ENCODE assay signal across 21 cellular contexts in genomic region chr4:2744576-2745270, GRCh38. TPM values are rescaled to one million over a fixed set of nuclear protein-coding genes. Genes with fewer than 3 reads are reported as not detected.
DNase-seq lines count a peak whose midpoint lies in the region; ATAC-seq and TF ChIP-seq lines count a peak whose summit lies in the region.
"Had no signal": no experiment of that assay in that cellular context is flagged by ENCODE, and none has a peak within 500 bp of the region (broad histone marks: within the 10 kb centered on the region; RNA-seq: fewer than 3 reads in every experiment).

No MANE protein-coding gene starts in this region.

- CTCF ChIA-PET in activated CD4-positive, alpha-beta T cell treated with anti-CD3 and anti-CD28 coated beads for 36 hours (lab: Charles Lee): no interaction called here

- H3K36me3 Mint-ChIP-seq in activated CD4-positive, alpha-beta T cell treated with anti-CD3 and anti-CD28 coated beads for 36 hours (ENCODE audit: low read depth): peaks cover 60% of the 10 kb centered on the region
- peaks cover 3% of the 10 kb centered on the region for H3K36me3 Mint-ChIP-seq in T-helper 17 cell (ENCODE audit: low read depth)

- no peak for ATAC-seq in activated CD4-positive, alpha-beta T cell treated with anti-CD3 and anti-CD28 coated beads for 36 hours
- no peak for ATAC-seq in T-helper 17 cell
- no peak for ATAC-seq in HG02759 (IDR thresholded peaks at IDR 0.05; ENCODE audit: unreplicated experiment)
- ATAC-seq: left lung, sciatic nerve had no signal

- intact Hi-C loops in activated CD4-positive, alpha-beta T cell treated with anti-CD3 and anti-CD28 coated beads for 36 hours (cut with DNase I, micrococcal nuclease): loop anchor here (5.0 kb wide), 3 partner anchors 32 to 502 kb away; partner anchors contain the start of genes HAUS3 (in 1 of the 2) and POLN (in 1 of the 2)

- peak overlapping the region; percentile 88 for H3K27ac Mint-ChIP-seq in activated CD4-positive, alpha-beta T cell treated with anti-CD3 and anti-CD28 coated beads for 36 hours
- peak overlapping the region; percentile 99 for H3K27ac Mint-ChIP-seq in T-helper 17 cell

- H3K27me3 Mint-ChIP-seq in activated CD4-positive, alpha-beta T cell treated with anti-CD3 and anti-CD28 coated beads for 36 hours: no peaks in the 10 kb centered on the region
- no peaks in the 10 kb centered on the region for H3K27me3 Mint-ChIP-seq in T-helper 17 cell

- POLR2A ChIA-PET in activated CD4-positive, alpha-beta T cell treated with anti-CD3 and anti-CD28 coated beads for 36 hours (lab: Charles Lee): no interaction called here

- H3K4me3 ChIP-seq in effector memory CD4-positive, alpha-beta T cell (ENCODE audit: insufficient read depth, low read depth, low read length, poor library complexity, severe bottlenecking): no peak overlapping the region
- H3K4me3 ChIP-seq: left lung, vagina had no signal

- H3K36me3 ChIP-seq in effector memory CD4-positive, alpha-beta T cell (ENCODE audit: control insufficient read depth, insufficient read depth, low read length): peaks cover 53% of the 10 kb centered on the region

- no peak for TF ChIP-seq CTCF in GM10266 (IDR thresholded peaks at IDR 0.05; ENCODE audit: control insufficient read depth, insufficient read depth, low read depth, missing control alignments)

- H3K4me1 Mint-ChIP-seq in activated CD4-positive, alpha-beta T cell treated with anti-CD3 and anti-CD28 coated beads for 36 hours: peaks cover 54% of the 10 kb centered on the region
- H3K4me1 Mint-ChIP-seq in T-helper 17 cell: peaks cover 25% of the 10 kb centered on the region

- no peaks in the 10 kb centered on the region for H3K9me3 Mint-ChIP-seq in activated CD4-positive, alpha-beta T cell treated with anti-CD3 and anti-CD28 coated beads for 36 hours (ENCODE audit: low read depth)

- DNase-seq in activated CD4-positive, alpha-beta T cell treated with anti-CD3 and anti-CD28 coated beads for 36 hours: no peak
- no peak for DNase-seq in activated CD4-positive, alpha-beta T cell treated with anti-CD3 and anti-CD28 coated beads, Interleukin-2, amount 50 U/mL, for 48 hours
- DNase-seq in T-helper 17 cell (no peak), retina (peak; percentile 16), GM10266 (ENCODE audit: extremely low spot score) (no peak), NCI-H526 treated with DMSO at 0.1 percent for 48 hours (lab: John Stamatoyannopoulos, UW) (no peak)
- no peak for DNase-seq in effector memory CD4-positive, alpha-beta T cell
- DNase-seq: amygdala; Caco-2; cortex of kidney; GF-D8; hypothalamus; IMR-90; NCI-H1048; NK-92 treated with Interleukin-12 subunit alpha and Interleukin-12 subunit beta, amount 100 ng/mL, for 24 hours; SHP77; stimulated activated naive CD4-positive, alpha-beta T cell had no signal

- H3K27me3 ChIP-seq in effector memory CD4-positive, alpha-beta T cell (replicated peaks; ENCODE audit: control insufficient read depth, insufficient read depth, low read length, poor library complexity, severe bottlenecking): no peaks in the 10 kb centered on the region
- H3K27me3 ChIP-seq: left lung, vagina had no signal

- H3K27ac ChIP-seq in effector memory CD4-positive, alpha-beta T cell (ENCODE audit: insufficient read depth, low read length, poor library complexity, severe bottlenecking): peak overlapping the region; percentile 89
- H3K27ac ChIP-seq: vagina had no signal

- no peak overlapping the region for H3K4me3 Mint-ChIP-seq in activated CD4-positive, alpha-beta T cell treated with anti-CD3 and anti-CD28 coated beads for 36 hours
- H3K4me3 Mint-ChIP-seq in T-helper 17 cell: peak overlapping the region; percentile 2

- no peaks in the 10 kb centered on the region for H3K9me3 ChIP-seq in T-helper 17 cell (ENCODE audit: control insufficient read depth, low read length, poor library complexity, severe bottlenecking)
- no peaks in the 10 kb centered on the region for H3K9me3 ChIP-seq in effector memory CD4-positive, alpha-beta T cell (ENCODE audit: control insufficient read depth, low read length)
- H3K9me3 ChIP-seq: Caco-2, left lung, vagina had no signal

- H3K4me1 ChIP-seq in effector memory CD4-positive, alpha-beta T cell (ENCODE audit: control insufficient read depth, insufficient read depth, low read length, poor library complexity, severe bottlenecking): peaks cover 23% of the 10 kb centered on the region

RNA-seq across cellular contexts. Expression of gene TNIP2, which starts 11.4 kb away (rescaled TPM):
- total RNA-seq in activated CD4-positive, alpha-beta T cell treated with anti-CD3 and anti-CD28 coated beads for 36 hours: 10 to 100 TPM; 50.6 to 59.4 TPM
- 10 to 100 TPM; 66.0 to 72.5 TPM for total RNA-seq in T-helper 17 cell

RNA-seq across cellular contexts. Expression of gene SH3BP2, which starts 48.2 kb away (rescaled TPM):
- 10 to 100 TPM; 63.3 to 68.3 TPM for total RNA-seq in activated CD4-positive, alpha-beta T cell treated with anti-CD3 and anti-CD28 coated beads for 36 hours
- total RNA-seq in T-helper 17 cell: 10 to 100 TPM; 36.0 to 62.0 TPM
